In the genomic region with DNA sequence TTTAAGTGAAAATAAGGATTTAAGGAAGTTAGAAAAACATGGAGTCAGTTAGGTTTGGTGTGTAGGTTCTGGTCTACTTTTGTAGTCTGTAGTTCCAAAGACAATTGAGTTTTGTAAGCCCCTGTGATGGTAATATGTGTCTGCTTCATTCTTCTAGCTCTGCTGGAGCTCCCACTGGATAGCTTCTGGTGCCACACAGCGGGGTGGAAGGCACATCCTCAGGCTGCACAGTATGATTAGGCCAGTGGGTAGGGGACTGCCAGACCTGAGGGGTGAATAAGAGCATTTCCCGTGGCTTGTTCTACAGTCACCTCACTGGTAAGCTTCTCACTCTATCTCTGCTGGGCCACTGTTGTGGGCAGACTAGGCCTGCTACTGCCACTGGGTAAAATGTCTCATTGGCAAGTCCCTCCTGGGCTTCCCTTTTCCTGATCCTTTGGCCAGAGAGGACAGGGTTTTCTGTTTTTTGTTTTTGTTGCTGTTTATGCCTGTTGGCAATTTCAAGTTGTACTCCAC, we compare ENCODE assay signal across 11 cellular contexts. TPM values are rescaled to one million over a fixed set of nuclear protein-coding genes. Genes with fewer than 3 reads are reported as not detected.
A peak's percentile ranks its signal among the peaks of the same experiment; 100 is the strongest.
DNase-seq lines count a peak whose midpoint lies in the region; ATAC-seq and TF ChIP-seq lines count a peak whose summit lies in the region.
"Had no signal": no experiment of that assay in that cellular context is flagged by ENCODE, and none has a peak within 500 bp of the region (broad histone marks: within the 10 kb centered on the region; RNA-seq: fewer than 3 reads in every experiment).

No MANE protein-coding gene starts in this region.

- in situ Hi-C loops in GM23248 (cut with MboI), result no loop called here

- 0 out of 2 replicates have a peak, but pooled peaks cover 6% of the 10 kb centered on the region for H4K20me1 ChIP-seq in GM23248 (ENCODE audit: insufficient read depth)

- CTCF ChIA-PET in AG04450 (lab: Charles Lee) (interaction anchor here (0.6 kb wide), 1 partner anchor 147 kb away, joined by 3 read pairs; no protein-coding TSS in a partner anchor), Calu3 (lab: Charles Lee) (no interaction called here)

- H2BK120ac ChIP-seq in mesenchymal stem cell (ENCODE audit: low read depth, low read length), result peak overlapping the region; percentile 71

- peak overlapping the region; percentile 11 to 46 for H3K4ac ChIP-seq in mesenchymal stem cell (ENCODE audit: low read depth in 1 of 2, low read length in 2 of 2)

- H3K9me2 ChIP-seq in GM23248 (ENCODE audit: insufficient read depth), result no peaks in the 10 kb centered on the region

- peaks cover 22% of the 10 kb centered on the region for H3F3A ChIP-seq in GM23248 (ENCODE audit: insufficient read depth)

- H3K4me3 ChIP-seq in AG04450 (ENCODE audit: low read depth, low read length), result no peak overlapping the region
- peak overlapping the region; percentile 42 for H3K4me3 ChIP-seq in GM23248
- no peak overlapping the region for H3K4me3 ChIP-seq in mesenchymal stem cell (ENCODE audit: insufficient read depth in 1 of 2, low read depth in 1 of 2, low read length in 2 of 2)

- peak overlapping the region; percentile 73 for H3K27ac ChIP-seq in AG04450 (ENCODE audit: low read depth, low read length)
- H3K27ac ChIP-seq in GM23248, result peak overlapping the region; percentile 62
- peak overlapping the region; percentile 52 for H3K27ac ChIP-seq in mesenchymal stem cell (ENCODE audit: low read length, poor library complexity, severe bottlenecking)

- H3K4me1 Mint-ChIP-seq in T-helper 17 cell, result peaks cover 50% of the 10 kb centered on the region
- H3K4me1 Mint-ChIP-seq in Calu3 (ENCODE audit: low read depth, unreplicated experiment), result peaks cover 18% of the 10 kb centered on the region

- peaks cover 96% of the 10 kb centered on the region for H3K79me2 ChIP-seq in GM23248 (ENCODE audit: insufficient read depth)

- H3K36me3 Mint-ChIP-seq in T-helper 17 cell (ENCODE audit: low read depth) (peaks cover 4% of the 10 kb centered on the region), Calu3 (ENCODE audit: insufficient read depth, unreplicated experiment) (no peaks in the 10 kb centered on the region)

- peak overlapping the region; percentile 34 for H4K91ac ChIP-seq in mesenchymal stem cell (ENCODE audit: low read length)

- H3K4me1 ChIP-seq in GM23248 (ENCODE audit: insufficient read depth) (peaks cover 21% of the 10 kb centered on the region), mesenchymal stem cell (ENCODE audit: control insufficient read depth, insufficient read depth, low read depth, low read length) (peaks cover 7% of the 10 kb centered on the region)

- no peaks in the 10 kb centered on the region for H3K9me3 Mint-ChIP-seq in Calu3 (ENCODE audit: low read depth, unreplicated experiment)

- H3K36me3 ChIP-seq in GM23248 (ENCODE audit: low read depth), result no peaks in the 10 kb centered on the region
- no peaks in the 10 kb centered on the region for H3K36me3 ChIP-seq in mesenchymal stem cell (ENCODE audit: control insufficient read depth in 1 of 2, insufficient read depth in 2 of 2, low read depth in 1 of 2, low read length in 2 of 2)

- POLR2A ChIA-PET in AG04450 (lab: Yijun Ruan, JAX), result interaction anchor here (0.7 to 1.2 kb wide), 3 partner anchors 14 to 69 kb away, joined by 3 to 5 read pairs (median 3); no protein-coding TSS in a partner anchor

- no peak for ATAC-seq in T-helper 17 cell
- ATAC-seq: CD8-positive, alpha-beta T cell had no signal

- peak overlapping the region; percentile 12 for H4K8ac ChIP-seq in mesenchymal stem cell (ENCODE audit: low read length)

- no TSS peak for BruUV-seq in Calu3 (replicated peaks; lab: Mats Ljungman, UMichigan)

- DNase-seq in AG04450 (ENCODE audit: low read depth, low spot score) (no peak), GM23248 (peak; percentile 25), T-helper 17 cell (no peak), mesenchymal stem cell (peak; percentile 29), GDM1 (lab: John Stamatoyannopoulos, UW) (no peak), middle frontal gyrus (ENCODE audit: extremely low spot score, low spot score) (no peak), Calu3 (no peak), 8988T (no peak)
- DNase-seq: CD8-positive, alpha-beta T cell; NCI-H187 treated with DMSO at 0.1 percent for 48 hours had no signal

- peak overlapping the region in 1 of 2 experiments; percentile 1 for H2BK12ac ChIP-seq in mesenchymal stem cell (ENCODE audit: low read length in 2 of 2)

- H3K27me3 Mint-ChIP-seq in T-helper 17 cell (no peaks in the 10 kb centered on the region), Calu3 (ENCODE audit: unreplicated experiment) (no peaks in the 10 kb centered on the region)
- H3K27me3 Mint-ChIP-seq: activated naive CD8-positive, alpha-beta T cell had no signal

- intact Hi-C loops in Calu3 (cut with micrococcal nuclease; ENCODE audit: unreplicated experiment), result no loop called here

- H3K9ac ChIP-seq in GM23248 (0 out of 2 replicates have a peak overlapping the region, but pooled peaks have one; percentile 34), mesenchymal stem cell (ENCODE audit: low read length) (no peak overlapping the region)

- no peak overlapping the region for H3K14ac ChIP-seq in mesenchymal stem cell (ENCODE audit: low read length in 2 of 2)

- H3K27me3 ChIP-seq in AG04450 (ENCODE audit: control insufficient read depth, insufficient read depth, low read length), result no peaks in the 10 kb centered on the region
- H3K27me3 ChIP-seq in GM23248 (replicated peaks; ENCODE audit: insufficient read depth), result no peaks in the 10 kb centered on the region
- no peaks in the 10 kb centered on the region for H3K27me3 ChIP-seq in mesenchymal stem cell (ENCODE audit: control insufficient read depth in 1 of 2, insufficient read depth in 1 of 2, low read length in 2 of 2)

- peak overlapping the region; percentile 97 for H2AK5ac ChIP-seq in mesenchymal stem cell (ENCODE audit: low read length, severe bottlenecking)

- no peak overlapping the region for H2BK15ac ChIP-seq in mesenchymal stem cell (ENCODE audit: low read depth, poor library complexity, severe bottlenecking)

- peaks cover 12% of the 10 kb centered on the region for H3K79me1 ChIP-seq in mesenchymal stem cell (replicated peaks; ENCODE audit: low read length, poor library complexity, severe bottlenecking)

- H3K4me3 Mint-ChIP-seq in T-helper 17 cell (no peak overlapping the region), Calu3 (ENCODE audit: low read depth, unreplicated experiment) (no peak overlapping the region)
- H3K4me3 Mint-ChIP-seq: activated naive CD8-positive, alpha-beta T cell; CD8-positive, alpha-beta T cell had no signal

- no peaks in the 10 kb centered on the region; the same call in 1 of the 2 replicates for H3K9me3 ChIP-seq in AG04450 (ENCODE audit: control insufficient read depth, insufficient read depth, low read length)
- H3K9me3 ChIP-seq in GM23248 (ENCODE audit: low read depth), result no peaks in the 10 kb centered on the region
- no peaks in the 10 kb centered on the region for H3K9me3 ChIP-seq in T-helper 17 cell (ENCODE audit: control insufficient read depth, low read length, poor library complexity, severe bottlenecking)
- H3K9me3 ChIP-seq in mesenchymal stem cell (ENCODE audit: control insufficient read depth, low read length), result no peaks in the 10 kb centered on the region

- no peak overlapping the region for H2BK5ac ChIP-seq in mesenchymal stem cell (ENCODE audit: low read depth, low read length, poor library complexity, severe bottlenecking)

- WGBS in GM23248 (ENCODE audit: low coverage in 1 of 2, low lambda C conversion rate in 2 of 2, missing lambda C conversion rate in 2 of 2), 2 experiments, result 88 to 98% methylated on average over 2 of the region's 2 CpGs
- WGBS in mesenchymal stem cell, result 72% methylated on average over 2 of the region's 2 CpGs

- TF ChIP-seq CTCF in AG04450 (IDR thresholded peaks at IDR 0.05; ENCODE audit: low read depth, low read length) (no peak), Calu3 (IDR thresholded peaks at IDR 0.05; ENCODE audit: unreplicated experiment) (no peak)

- peak overlapping the region; percentile 13 to 58 for H3K18ac ChIP-seq in mesenchymal stem cell (ENCODE audit: low read depth in 1 of 2, low read length in 2 of 2)

- peak overlapping the region; percentile 61 for H3K4me2 ChIP-seq in GM23248 (ENCODE audit: unreplicated experiment)
- H3K4me2 ChIP-seq in mesenchymal stem cell (ENCODE audit: low read length, poor library complexity, severe bottlenecking), result no peak overlapping the region

- no peak overlapping the region for H3K23ac ChIP-seq in mesenchymal stem cell (ENCODE audit: low read length in 2 of 2)

- H2AFZ ChIP-seq in GM23248 (no peak overlapping the region), mesenchymal stem cell (ENCODE audit: low read depth, low read length) (no peak overlapping the region)

- H3K27ac Mint-ChIP-seq in T-helper 17 cell (peak overlapping the region; percentile 19), Calu3 (ENCODE audit: unreplicated experiment) (no peak overlapping the region)
- H3K27ac Mint-ChIP-seq: activated naive CD8-positive, alpha-beta T cell; CD8-positive, alpha-beta T cell had no signal

RNA-seq across cellular contexts. Expression of a gene that starts 44.5 kb away (rescaled TPM):
- 23.0 and 24.4 TPM in 2 replicates for polyA plus RNA-seq in AG04450 (2011; rRNA removed)
- polyA minus RNA-seq in AG04450 (2011; rRNA and poly(A)+ RNA removed), result 37.9 and 40.7 TPM in 2 replicates
- 15.7 and 41.5 TPM in 2 replicates for total RNA-seq in GM23248 (2014; rRNA removed; shearing (Covaris generic))
- polyA plus RNA-seq in GM23248 (2016; fragmentation: Nextera tagmentation; extraction: Ambion mirVana), result 16.4 and 17.2 TPM in 2 replicates
- total RNA-seq in T-helper 17 cell, result 10 to 100 TPM; 41.0 to 43.2 TPM
- polyA plus RNA-seq in mesenchymal stem cell (2013, experiment 1 of 2), result 35.4 TPM
- polyA plus RNA-seq in mesenchymal stem cell (2013, experiment 2 of 2), result 35.0 TPM
- 25.4 and 29.2 TPM in 2 replicates for total RNA-seq in Calu3 (2022)

Comparison
In these comparisons a context has a peak if more than half of its experiments do, and no peak if none do; other contexts are left out.
1. DNase-seq: peak in GM23248 (single experiment) and mesenchymal stem cell (single experiment); none in AG04450 (single experiment), T-helper 17 cell (0 of 3), GDM1 (single experiment), middle frontal gyrus (single experiment), Calu3 (single experiment) and 8988T (single experiment).
2. Peak in every context shown above with its lines, with median percentiles within 50 percentile points of each other: H3K27ac ChIP-seq.